24 cellular contexts compared by ENCODE assay signal in the genomic region with DNA sequence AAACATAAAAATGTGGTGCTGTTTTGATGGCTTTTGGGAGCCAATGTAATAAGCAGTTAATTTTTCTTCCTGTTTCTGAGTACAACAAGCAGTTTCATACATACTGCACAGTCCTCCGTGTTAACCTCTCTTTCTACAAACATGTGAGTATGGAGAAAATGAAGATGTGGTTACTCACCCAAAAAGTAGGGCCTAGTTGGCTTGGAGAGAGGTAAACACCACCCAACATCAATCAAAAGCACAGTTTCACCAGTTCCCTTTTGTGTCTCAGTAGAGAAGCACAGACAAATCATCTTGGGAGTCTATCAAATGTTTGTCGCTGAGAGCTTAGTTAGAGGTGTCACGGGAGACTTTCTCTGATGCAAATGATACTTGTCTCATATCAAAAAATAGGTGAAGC.
"Had no signal": no experiment of that assay in that cellular context is flagged by ENCODE, and none has a peak within 500 bp of the region (broad histone marks: within the 10 kb centered on the region; RNA-seq: fewer than 3 reads in every experiment).

No MANE protein-coding gene starts in this region.

- H3K9me3 ChIP-seq: MG63 had no signal

- H3K36me3 ChIP-seq: MG63 had no signal

- ATAC-seq: activated naive CD4-positive, alpha-beta T cell treated with anti-CD3 and anti-CD28 coated beads, Interleukin-2, amount 50 U/mL, for 72 hours; activated naive CD8-positive, alpha-beta T cell treated with anti-CD3 and anti-CD28 coated beads, Interleukin-2, amount 50 U/mL, for 24 hours; activated T-cell treated with anti-CD3 and anti-CD28 coated beads, Interleukin-2, amount 50 U/mL, for 4 hours; T-helper 17 cell had no signal

- H3K27me3 ChIP-seq: MG63 had no signal

- DNase-seq: activated CD4-positive, alpha-beta memory T cell treated with anti-CD3 and anti-CD28 coated beads for 36 hours; activated CD4-positive, alpha-beta T cell treated with anti-CD3 and anti-CD28 coated beads, Interleukin-2, amount 10 ng/mL, durations not matched to agents 7 days and 5 days; activated CD4-positive, CD25-positive, alpha-beta regulatory T cell; activated CD8-positive, alpha-beta memory T cell treated with anti-CD3 and anti-CD28 coated beads for 24 hours; activated effector memory CD4-positive, alpha-beta T cell treated with anti-CD3 and anti-CD28 coated beads, Interleukin-2, amount 50 U/mL, for 16 hours; activated naive CD4-positive, alpha-beta T cell treated with Interleukin-2 at 50 U/mL for 16 hours; activated naive CD8-positive, alpha-beta T cell treated with anti-CD3 and anti-CD28 coated beads, Interleukin-2, amount 50 U/mL, for 24 hours; activated T-cell treated with anti-CD3 and anti-CD28 coated beads, Interleukin-2, amount 50 U/mL, for 4 hours; amniotic stem cell; cortex of kidney; MG63; NCI-H1105; NCI-H1436 treated with DMSO at 0.1 percent for 48 hours; NCI-H187; NCI-H2081; NCI-H446; NCI-H524; PC-9; SIG-M5; T-helper 17 cell; T1000 had no signal

- H3K4me3 ChIP-seq: MG63, PC-9 had no signal

- H2AFZ ChIP-seq: PC-9 had no signal

- H3K4me2 ChIP-seq: PC-9 had no signal

- FAIRE-seq: astrocyte had no signal

- H3K27ac ChIP-seq: PC-9, VCaP had no signal
